Comparison of ENCODE assay signal across 8 cellular contexts in genomic region chr7:54664235-54665228, GRCh38.
DNase-seq lines count a peak whose midpoint lies in the region; ATAC-seq, FAIRE-seq and TF ChIP-seq lines count a peak whose summit lies in the region.

No MANE protein-coding gene starts in this region.

- H3K4me1 ChIP-seq in urinary bladder (ENCODE audit: insufficient read depth): peaks cover 2% of the 10 kb centered on the region

- H3K36me3 ChIP-seq in urinary bladder (ENCODE audit: insufficient read depth): no peaks in the 10 kb centered on the region

- H3K27ac ChIP-seq in urinary bladder (ENCODE audit: low read depth): no peak overlapping the region

- DNase-seq in DMS153 (lab: John Stamatoyannopoulos, UW) (peak; percentile 54), GM19239 (ENCODE audit: insufficient read length, low spot score) (peak; percentile 32), RPMI8226 (peak; percentile 81), endothelial cell (ENCODE audit: low spot score) (peak; percentile 83), middle frontal gyrus (ENCODE audit: extremely low spot score, low spot score) (peak; percentile 54), HT-29 (ENCODE audit: low spot score) (no peak)

- no peak overlapping the region for H3K27ac Mint-ChIP-seq in endothelial cell (ENCODE audit: unreplicated experiment)

- peaks cover 7% of the 10 kb centered on the region for H3K27me3 Mint-ChIP-seq in endothelial cell (ENCODE audit: unreplicated experiment)

- no peaks in the 10 kb centered on the region for H3K36me3 Mint-ChIP-seq in endothelial cell (ENCODE audit: low read depth, unreplicated experiment)

- peak overlapping the region; percentile 28 for H3K4me3 ChIP-seq in urinary bladder (ENCODE audit: low read depth, low read length)

- no peak for TF ChIP-seq CTCF in endothelial cell (IDR thresholded peaks at IDR 0.05; ENCODE audit: unreplicated experiment)

- WGBS in urinary bladder: 5% methylated on average over 62 of the region's 62 CpGs

- peak overlapping the region; percentile 90 for H3K4me3 Mint-ChIP-seq in endothelial cell (ENCODE audit: unreplicated experiment)

- peaks cover 18% of the 10 kb centered on the region for H3K4me1 Mint-ChIP-seq in endothelial cell (ENCODE audit: unreplicated experiment)

- peak; percentile 58 for ATAC-seq in HG03521 (IDR thresholded peaks at IDR 0.05; ENCODE audit: unreplicated experiment)

- FAIRE-seq in GM19239 (lab: Jason Lieb, UNC): no peak

- H3K9me3 Mint-ChIP-seq in endothelial cell (ENCODE audit: unreplicated experiment): no peaks in the 10 kb centered on the region
